Comparison of ENCODE assay signal across 5 cellular contexts in genomic region chr5:109938453-109938852, GRCh38.
"Had no signal": no experiment of that assay in that cellular context is flagged by ENCODE, and none has a peak within 500 bp of the region (broad histone marks: within the 10 kb centered on the region; RNA-seq: fewer than 3 reads in every experiment).

No MANE protein-coding gene starts in this region.

- FAIRE-seq: H1, H54 had no signal

- H3K4me2 ChIP-seq: GM23338 had no signal

- DNase-seq: H9, KBM-7 had no signal

- ATAC-seq: GM23338 had no signal

- H3K4me3 ChIP-seq: GM23338 had no signal

- H2AFZ ChIP-seq: GM23338 had no signal
